ENCODE assay signal across 14 cellular contexts in the genomic region with DNA sequence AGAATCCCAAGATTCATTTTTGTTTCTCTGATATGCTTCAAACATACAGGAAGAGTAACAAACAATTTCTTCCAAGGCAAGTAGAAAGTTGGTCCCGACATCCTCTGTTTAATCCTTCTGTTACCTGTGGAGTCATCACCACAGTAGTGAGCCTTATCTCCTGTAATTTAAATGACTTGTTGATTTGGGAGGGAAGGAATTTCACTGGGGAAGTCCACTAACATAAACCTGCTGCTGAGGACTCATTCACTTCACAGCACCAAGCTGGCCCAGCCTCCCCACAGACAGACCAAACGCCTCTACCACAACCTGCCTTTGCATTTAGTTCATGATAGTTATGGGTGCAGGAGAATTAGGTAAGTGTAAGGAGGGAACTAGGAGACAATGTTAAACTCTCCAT.
"Had no signal": no experiment of that assay in that cellular context is flagged by ENCODE, and none has a peak within 500 bp of the region (broad histone marks: within the 10 kb centered on the region; RNA-seq: fewer than 3 reads in every experiment).

No MANE protein-coding gene starts in this region.

- H3K36me3 ChIP-seq: gastroesophageal sphincter, thoracic aorta, upper lobe of right lung had no signal

- H3K4me3 Mint-ChIP-seq: activated T-helper 17 cell treated with anti-CD3 and anti-CD28 coated beads, Interleukin-2, amount 50 U/mL, for 72 hours; natural killer cell; T-helper 2 cell treated with Interferon-gamma antibody and Interleukin-4, amounts not matched to agents 5 μg/mL and 100 μg/mL, for 36 hours had no signal

- H3K9me3 ChIP-seq: gastroesophageal sphincter, heart right ventricle, neutrophil, right atrium auricular region, stomach, thoracic aorta, upper lobe of right lung had no signal

- DNase-seq: activated naive CD4-positive, alpha-beta T cell treated with anti-CD3 and anti-CD28 coated beads, Interleukin-2, amount 50 U/mL, for 16 hours; heart right ventricle; mammary epithelial cell; natural killer cell; stimulated activated CD4-positive, alpha-beta T cell treated with anti-CD3 and anti-CD28 coated beads, Interleukin-4, amount 100 ng/mL, for 24 hours; stomach; upper lobe of right lung had no signal

- H3K36me3 Mint-ChIP-seq: natural killer cell had no signal

- H3K4me3 ChIP-seq: gastroesophageal sphincter, heart right ventricle, right atrium auricular region, stomach, thoracic aorta, upper lobe of right lung had no signal

- H3K9me3 Mint-ChIP-seq: activated T-helper 17 cell treated with anti-CD3 and anti-CD28 coated beads, Interleukin-2, amount 50 U/mL, for 72 hours; natural killer cell; T-helper 2 cell treated with Interferon-gamma antibody and Interleukin-4, amounts not matched to agents 5 μg/mL and 100 μg/mL, for 36 hours had no signal

- ATAC-seq: activated T-helper 17 cell treated with anti-CD3 and anti-CD28 coated beads, Interleukin-2, amount 50 U/mL, for 72 hours; gastroesophageal sphincter; left lobe of liver; natural killer cell had no signal

- H3K27ac Mint-ChIP-seq: activated T-helper 17 cell treated with anti-CD3 and anti-CD28 coated beads, Interleukin-2, amount 50 U/mL, for 72 hours; natural killer cell; T-helper 2 cell treated with Interferon-gamma antibody and Interleukin-4, amounts not matched to agents 5 μg/mL and 100 μg/mL, for 36 hours had no signal

- H3K27ac ChIP-seq: gastroesophageal sphincter, neutrophil, right atrium auricular region, stomach, thoracic aorta, upper lobe of right lung had no signal

- H3K4me1 ChIP-seq: gastroesophageal sphincter, right atrium auricular region, stomach, upper lobe of right lung had no signal

- H3K27me3 ChIP-seq: gastroesophageal sphincter, heart right ventricle, neutrophil, right atrium auricular region, stomach, upper lobe of right lung had no signal
